1 cellular context compared by ENCODE assay signal in genomic region chr21:38995071-38995669, GRCh38.
TF ChIP-seq lines count a peak whose summit lies in the region.

No MANE protein-coding gene starts in this region.

TF ChIP-seq in IMR-90, 13 proteins besides CTCF, POLR2A, EP300 and RAD21:
- TF ChIP-seq RFX5 (IDR thresholded peaks at IDR 0.05; ENCODE audit: low read depth, low read length) (no peak), MAZ (IDR thresholded peaks at IDR 0.05; ENCODE audit: borderline replicate concordance, low read depth, low read length) (no peak), NFE2L2 (IDR thresholded peaks at IDR 0.05; ENCODE audit: low read depth, low read length) (no peak)
